14 cellular contexts compared by ENCODE assay signal in genomic region chr2:46814562-46814961, GRCh38.
DNase-seq lines count a peak whose midpoint lies in the region; ATAC-seq and TF ChIP-seq lines count a peak whose summit lies in the region.
"Had no signal": no experiment of that assay in that cellular context is flagged by ENCODE, and none has a peak within 500 bp of the region (broad histone marks: within the 10 kb centered on the region; RNA-seq: fewer than 3 reads in every experiment).

No MANE protein-coding gene starts in this region.

- H4K20me1 ChIP-seq in fibroblast of lung (ENCODE audit: control insufficient read depth, extremely low read depth, insufficient read depth, low read length): no peaks in the 10 kb centered on the region

- no peak overlapping the region for H3K27ac Mint-ChIP-seq in type B pancreatic cell
- H3K27ac Mint-ChIP-seq: activated naive CD4-positive, alpha-beta T cell treated with anti-CD3 and anti-CD28 coated beads, Interleukin-2, amount 10 ng/mL, durations not matched to agents 7 days and 5 days; WTC11 had no signal

- H3K9me3 ChIP-seq in fibroblast of lung (ENCODE audit: control insufficient read depth, insufficient read depth, low read depth, low read length) (no peaks in the 10 kb centered on the region), prostate gland (no peaks in the 10 kb centered on the region), BE2C (no peaks in the 10 kb centered on the region)

- WGBS in prostate gland: 70% methylated on average over 4 of the region's 4 CpGs

- ATAC-seq in left ventricle myocardium superior: no peak
- ATAC-seq: A549 had no signal

- H3K4me3 ChIP-seq in fibroblast of lung (replicated peaks in 1 of 4; ENCODE audit: control extremely low read depth in 1 of 4, insufficient read depth in 1 of 4, low read depth in 3 of 4, low read length in 4 of 4) (no peak overlapping the region), prostate gland (no peak overlapping the region), BE2C (ENCODE audit: low read depth, low read length) (no peak overlapping the region)
- H3K4me3 ChIP-seq: A549 had no signal

- H3K27ac ChIP-seq in fibroblast of lung (ENCODE audit: insufficient read depth, low read length) (peak overlapping the region; percentile 70), prostate gland (peak overlapping the region; percentile 62 to 71)

- no peaks in the 10 kb centered on the region for H3K36me3 ChIP-seq in fibroblast of lung (ENCODE audit: control insufficient read depth, insufficient read depth, low read length)
- H3K36me3 ChIP-seq in prostate gland: no peaks in the 10 kb centered on the region
- H3K36me3 ChIP-seq in BE2C: no peaks in the 10 kb centered on the region

- no peak overlapping the region for H3K4me2 ChIP-seq in fibroblast of lung (ENCODE audit: extremely low read depth, insufficient read depth, low read length)
- H3K4me2 ChIP-seq: A549 had no signal

- TF ChIP-seq CTCF in fibroblast of lung (conservative IDR thresholded peaks at IDR 0.05 in 1 of 2, IDR thresholded peaks at IDR 0.05 in 1 of 2; ENCODE audit: low read depth in 1 of 2, low read length in 2 of 2): no peak
- no peak for TF ChIP-seq CTCF in prostate gland (IDR thresholded peaks at IDR 0.05)
- TF ChIP-seq CTCF in type B pancreatic cell (conservative IDR thresholded peaks at IDR 0.05): no peak
- TF ChIP-seq CTCF in BE2C (IDR thresholded peaks at IDR 0.05; ENCODE audit: low read depth, low read length): no peak

- H3K27me3 ChIP-seq in fibroblast of lung (ENCODE audit: control insufficient read depth, insufficient read depth, low read length) (no peaks in the 10 kb centered on the region), prostate gland (replicated peaks; ENCODE audit: insufficient read depth) (no peaks in the 10 kb centered on the region), BE2C (no peaks in the 10 kb centered on the region)

- H3K9ac ChIP-seq in fibroblast of lung (ENCODE audit: insufficient read depth, low read length): no peak overlapping the region

- peaks cover 15% of the 10 kb centered on the region for H3K4me1 Mint-ChIP-seq in type B pancreatic cell (ENCODE audit: unreplicated experiment)
- H3K4me1 Mint-ChIP-seq: activated naive CD4-positive, alpha-beta T cell treated with anti-CD3 and anti-CD28 coated beads, Interleukin-2, amount 10 ng/mL, durations not matched to agents 7 days and 5 days had no signal

- peaks cover 31% of the 10 kb centered on the region for H3K4me1 ChIP-seq in fibroblast of lung (ENCODE audit: control insufficient read depth, extremely low read depth, insufficient read depth, low read length)
- peaks cover 10% of the 10 kb centered on the region for H3K4me1 ChIP-seq in prostate gland (replicated peaks)
- peaks cover 6% of the 10 kb centered on the region; the same call in 1 of the 2 replicates for H3K4me1 ChIP-seq in BE2C

- H3K4me3 Mint-ChIP-seq in type B pancreatic cell: no peak overlapping the region
- H3K4me3 Mint-ChIP-seq: activated naive CD4-positive, alpha-beta T cell treated with anti-CD3 and anti-CD28 coated beads, Interleukin-2, amount 10 ng/mL, durations not matched to agents 7 days and 5 days; WTC11 had no signal

- TF ChIP-seq POLR2A in prostate gland (IDR thresholded peaks at IDR 0.05): no peak

- no peaks in the 10 kb centered on the region for H3K36me3 Mint-ChIP-seq in type B pancreatic cell
- H3K36me3 Mint-ChIP-seq: activated naive CD4-positive, alpha-beta T cell treated with anti-CD3 and anti-CD28 coated beads, Interleukin-2, amount 10 ng/mL, durations not matched to agents 7 days and 5 days; WTC11 had no signal

- intact Hi-C loops in cardiac septum (cut with DNase I) (no loop called here), left ventricle myocardium superior (cut with micrococcal nuclease) (loop anchor here (10.0 kb wide), 1 partner anchor 60 kb away; no protein-coding TSS in a partner anchor), prostate gland (cut with DNase I) (no loop called here)

- DNase-seq in cardiac septum (ENCODE audit: low spot score) (peak; percentile 6), left ventricle myocardium superior (no peak), fibroblast of lung (ENCODE audit: low read depth in 2 of 2) (no peak), prostate gland (ENCODE audit: low spot score) (no peak), type B pancreatic cell (ENCODE audit: extremely low spot score, unreplicated experiment) (peak; percentile 16), BE2C (no peak), DMS153 (lab: John Stamatoyannopoulos, UW) (no peak), NCI-H187 (lab: John Stamatoyannopoulos, UW) (no peak)
- DNase-seq: activated naive CD4-positive, alpha-beta T cell treated with anti-CD3 and anti-CD28 coated beads, Interleukin-2, amount 10 ng/mL, durations not matched to agents 7 days and 5 days; NCI-H1048; posterior cingulate gyrus; stimulated activated CD4-positive, alpha-beta T cell treated with anti-CD3 and anti-CD28 coated beads, Interleukin-2, amount 100 ng/mL, for 24 hours had no signal

- H2AFZ ChIP-seq in fibroblast of lung (ENCODE audit: low read length): peak overlapping the region; percentile 10

- H3K9me3 Mint-ChIP-seq in type B pancreatic cell: peaks cover 4% of the 10 kb centered on the region
- H3K9me3 Mint-ChIP-seq: activated naive CD4-positive, alpha-beta T cell treated with anti-CD3 and anti-CD28 coated beads, Interleukin-2, amount 10 ng/mL, durations not matched to agents 7 days and 5 days; WTC11 had no signal

- peaks cover 3% of the 10 kb centered on the region for H3K27me3 Mint-ChIP-seq in type B pancreatic cell

- H3K79me2 ChIP-seq in fibroblast of lung (ENCODE audit: control insufficient read depth, insufficient read depth, low read length): no peaks in the 10 kb centered on the region

Comparison
In these comparisons a context has a peak if more than half of its experiments do, and no peak if none do; other contexts are left out.
1. DNase-seq: peak in cardiac septum (single experiment) and type B pancreatic cell (single experiment); none in left ventricle myocardium superior (single experiment), fibroblast of lung (0 of 2), prostate gland (single experiment), BE2C (single experiment), DMS153 (single experiment) and NCI-H187 (0 of 2).